ENCODE assay signal across 16 cellular contexts in genomic region chr11:104997288-104997687, GRCh38. TPM values are rescaled to one million over a fixed set of nuclear protein-coding genes. Genes with fewer than 3 reads are reported as not detected.
DNase-seq lines count a peak whose midpoint lies in the region; ATAC-seq and TF ChIP-seq lines count a peak whose summit lies in the region.
"Had no signal": no experiment of that assay in that cellular context is flagged by ENCODE, and none has a peak within 500 bp of the region (broad histone marks: within the 10 kb centered on the region; RNA-seq: fewer than 3 reads in every experiment).

No MANE protein-coding gene starts in this region.

- DNase-seq in A172 (ENCODE audit: low spot score) (peak; percentile 35), H4 (ENCODE audit: low spot score) (peak; percentile 57), RWPE2 (ENCODE audit: low spot score) (no peak), fibroblast of pulmonary artery (ENCODE audit: low read depth) (peak; percentile 58), NAMALWA (ENCODE audit: low spot score) (no peak), NCI-H2029 treated with DMSO at 0.1 percent for 48 hours (lab: John Stamatoyannopoulos, UW) (no peak), colonic mucosa (no peak), HuH-7.5 (ENCODE audit: low spot score) (no peak)
- DNase-seq: aorta; NCI-H2081; posterior cingulate gyrus; stimulated activated CD4-positive, alpha-beta T cell treated with anti-CD3 and anti-CD28 coated beads, Interleukin-15, amount 100 ng/mL, for 24 hours; substantia nigra had no signal

- H3K4me1 ChIP-seq in RWPE2 (ENCODE audit: insufficient read depth, poor library complexity, severe bottlenecking) (no peaks in the 10 kb centered on the region), colonic mucosa (no peaks in the 10 kb centered on the region)

- TF ChIP-seq CTCF in RWPE2 (IDR thresholded peaks at IDR 0.05; ENCODE audit: poor library complexity, severe bottlenecking) (peak; percentile 58), fibroblast of pulmonary artery (IDR thresholded peaks at IDR 0.05; ENCODE audit: low read length, missing control alignments) (peak; percentile 41), colonic mucosa (IDR thresholded peaks at IDR 0.05) (no peak)

- intact Hi-C loops in colonic mucosa (cut with DNase I), result no loop called here

- H3K36me3 ChIP-seq in RWPE2 (ENCODE audit: low read depth) (no peaks in the 10 kb centered on the region), colonic mucosa (no peaks in the 10 kb centered on the region)

- no peak overlapping the region for H3K9ac ChIP-seq in colonic mucosa (ENCODE audit: low read depth in 2 of 2, low read length in 2 of 2)

- no peak overlapping the region for H3K27ac ChIP-seq in RWPE2 (ENCODE audit: poor library complexity, severe bottlenecking)
- H3K27ac ChIP-seq in colonic mucosa, result no peak overlapping the region

- H3K4me3 ChIP-seq in RWPE2 (ENCODE audit: severe bottlenecking) (no peak overlapping the region), fibroblast of pulmonary artery (replicated peaks; ENCODE audit: low read depth, low read length) (no peak overlapping the region), colonic mucosa (no peak overlapping the region)

- ATAC-seq in RWPE2 (ENCODE audit: low read depth), result no peak

- H3K9me3 ChIP-seq in RWPE2 (ENCODE audit: severe bottlenecking), result no peaks in the 10 kb centered on the region
- no peaks in the 10 kb centered on the region for H3K9me3 ChIP-seq in colonic mucosa

- H3K27me3 ChIP-seq in RWPE2 (ENCODE audit: insufficient read depth, poor library complexity, severe bottlenecking) (no peaks in the 10 kb centered on the region), colonic mucosa (no peaks in the 10 kb centered on the region)

RNA-seq across cellular contexts. Expression of gene CASP5, which starts 25.7 kb away (rescaled TPM):
- not detected in 2 replicates for total RNA-seq in A172 (2014; rRNA removed; shearing (Covaris generic))
- not detected in 2 replicates for total RNA-seq in H4 (2014; rRNA removed; shearing (Covaris generic))
- 10 to 100 TPM; 25.7 to 47.3 TPM for total RNA-seq in colonic mucosa
- total RNA-seq: activated CD8-positive, alpha-beta memory T cell treated with anti-CD3 and anti-CD28 coated beads for 36 hours; dermis microvascular lymphatic vessel endothelial cell; frontal cortex had no signal

RNA-seq across cellular contexts. Expression of gene CASP4, which starts 28.9 kb away (rescaled TPM):
- total RNA-seq in A172 (2014; rRNA removed; shearing (Covaris generic)), result 64.9 and 89.0 TPM in 2 replicates
- 264 and 319 TPM in 2 replicates for total RNA-seq in H4 (2014; rRNA removed; shearing (Covaris generic))
- 10 to 100 TPM; 27.6 to 29.8 TPM for total RNA-seq in colonic mucosa

RNA-seq across cellular contexts. Expression of gene CASP1, which starts 37.7 kb away (rescaled TPM):
- total RNA-seq in A172 (2014; rRNA removed; shearing (Covaris generic)), result 3.1 and 5.1 TPM in 2 replicates
- 14.2 and 28.6 TPM in 2 replicates for total RNA-seq in H4 (2014; rRNA removed; shearing (Covaris generic))
- total RNA-seq in colonic mucosa, result 10 to 100 TPM; 68.7 to 73.7 TPM

RNA-seq across cellular contexts. Expression of gene CARD16, which starts 47.8 kb away (rescaled TPM):
- total RNA-seq in A172 (2014; rRNA removed; shearing (Covaris generic)), result 16.1 and 26.8 TPM in 2 replicates
- 80.6 and 105 TPM in 2 replicates for total RNA-seq in H4 (2014; rRNA removed; shearing (Covaris generic))
- total RNA-seq in colonic mucosa, result 10 to 100 TPM; 35.9 to 40.2 TPM
- total RNA-seq: frontal cortex had no signal

Comparison
In these comparisons a context has a peak if more than half of its experiments do, and no peak if none do; other contexts are left out.
1. DNase-seq: peak in A172 (single experiment), H4 (single experiment) and fibroblast of pulmonary artery (single experiment); none in RWPE2 (single experiment), NAMALWA (single experiment), NCI-H2029 treated with DMSO at 0.1 percent for 48 hours (single experiment), colonic mucosa (single experiment) and HuH-7.5 (single experiment).
2. RNA of gene CASP5, which starts 25.7 kb away (total RNA-seq): 25.7 to 47.3 TPM in colonic mucosa; not detected in A172 and not detected in H4; every median in the first group is over 10 times any median in the second.